In the genomic region with DNA sequence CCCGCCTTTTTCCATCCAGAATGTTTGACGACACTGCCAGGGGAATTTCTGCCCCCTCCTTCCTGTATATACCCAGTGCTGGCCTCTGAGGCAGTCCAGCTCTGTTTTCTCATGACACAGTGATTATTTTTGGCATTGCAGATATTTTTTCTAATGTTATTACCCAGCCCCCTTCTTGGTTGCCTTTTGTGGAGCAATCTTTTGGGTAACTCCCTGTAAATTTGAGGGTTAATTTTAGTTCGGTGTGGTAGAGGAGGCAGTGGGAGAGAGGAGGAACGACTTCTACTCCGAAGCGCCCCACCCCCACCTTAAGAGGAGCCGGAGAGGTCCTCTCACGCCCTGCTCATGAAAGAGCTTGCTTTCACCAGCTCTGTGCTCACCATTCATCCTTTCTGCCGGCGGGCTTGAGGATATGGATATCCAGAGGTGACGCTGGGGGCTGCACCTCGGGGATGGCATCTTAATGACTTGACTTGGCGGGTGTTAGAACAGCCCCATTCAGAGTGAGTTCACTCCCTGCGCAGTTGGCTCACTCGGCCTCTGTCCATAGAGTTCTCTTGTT, we compare ENCODE assay signal across 9 cellular contexts. TPM values are rescaled to one million over a fixed set of nuclear protein-coding genes. Genes with fewer than 3 reads are reported as not detected.
DNase-seq lines count a peak whose midpoint lies in the region; ATAC-seq and TF ChIP-seq lines count a peak whose summit lies in the region.
"Had no signal": no experiment of that assay in that cellular context is flagged by ENCODE, and none has a peak within 500 bp of the region (broad histone marks: within the 10 kb centered on the region; RNA-seq: fewer than 3 reads in every experiment).

No MANE protein-coding gene starts in this region.

- peaks cover 14% of the 10 kb centered on the region for H3K4me1 Mint-ChIP-seq in activated CD8-positive, alpha-beta memory T cell treated with anti-CD3 and anti-CD28 coated beads, Interleukin-2, amount 10 ng/mL, durations not matched to agents 7 days and 5 days

- intact Hi-C loops in Right ventricle myocardium inferior (cut with DNase I), result loop anchor here (5.0 kb wide), 1 partner anchor 38 kb away; a partner anchor contains a TSS
- intact Hi-C loops in cardiac septum (cut with DNase I), result loop anchor here (2.0 to 10.0 kb wide), 2 partner anchors 21 to 509 kb away; no protein-coding TSS in a partner anchor
- intact Hi-C loops in esophagus squamous epithelium (cut with DNase I), result no loop called here

- DNase-seq in Right ventricle myocardium inferior (ENCODE audit: missing footprints), result no peak
- no peak for DNase-seq in cardiac septum (ENCODE audit: low spot score)
- no peak for DNase-seq in esophagus squamous epithelium (lab: John Stamatoyannopoulos, UW)
- no peak for DNase-seq in NCI-H187 treated with DMSO at 0.1 percent for 48 hours (lab: John Stamatoyannopoulos, UW)
- no peak for DNase-seq in activated CD8-positive, alpha-beta memory T cell treated with anti-CD3 and anti-CD28 coated beads, Interleukin-2, amount 10 ng/mL, durations not matched to agents 7 days and 5 days
- no peak for DNase-seq in GOT3 (lab: John Stamatoyannopoulos, UW)
- DNase-seq in HPDE6-E6E7 (ENCODE audit: extremely low spot score), result no peak

- H3K9ac ChIP-seq in muscle layer of colon (ENCODE audit: low read length), result peak overlapping the region; percentile 17

- no peaks in the 10 kb centered on the region for H3K36me3 Mint-ChIP-seq in activated CD8-positive, alpha-beta memory T cell treated with anti-CD3 and anti-CD28 coated beads, Interleukin-2, amount 10 ng/mL, durations not matched to agents 7 days and 5 days

- CTCF ChIA-PET in activated CD8-positive, alpha-beta memory T cell treated with anti-CD3 and anti-CD28 coated beads, Interleukin-2, amount 10 ng/mL, durations not matched to agents 7 days and 5 days (lab: Charles Lee), result interaction anchor here (1.4 kb wide), 1 partner anchor 15 kb away, joined by 4 read pairs; no protein-coding TSS in a partner anchor

- no peaks in the 10 kb centered on the region for H3K9me3 Mint-ChIP-seq in activated CD8-positive, alpha-beta memory T cell treated with anti-CD3 and anti-CD28 coated beads, Interleukin-2, amount 10 ng/mL, durations not matched to agents 7 days and 5 days (ENCODE audit: low read depth)

- H3K27ac ChIP-seq in esophagus squamous epithelium (peak overlapping the region; percentile 51 to 85 (median 81)), muscle layer of colon (ENCODE audit: low read depth, low read length) (peak overlapping the region; percentile 60)
- H3K27ac ChIP-seq: HL-60 had no signal

- H3K27me3 Mint-ChIP-seq in activated CD8-positive, alpha-beta memory T cell treated with anti-CD3 and anti-CD28 coated beads, Interleukin-2, amount 10 ng/mL, durations not matched to agents 7 days and 5 days, result peaks cover 12% of the 10 kb centered on the region

- no peak overlapping the region for H3K27ac Mint-ChIP-seq in activated CD8-positive, alpha-beta memory T cell treated with anti-CD3 and anti-CD28 coated beads, Interleukin-2, amount 10 ng/mL, durations not matched to agents 7 days and 5 days

- peak; percentile 21 for ATAC-seq in Right ventricle myocardium inferior
- ATAC-seq in activated CD8-positive, alpha-beta memory T cell treated with anti-CD3 and anti-CD28 coated beads, Interleukin-2, amount 10 ng/mL, durations not matched to agents 7 days and 5 days, result no peak

- H3K36me3 ChIP-seq in esophagus squamous epithelium, result no peaks in the 10 kb centered on the region
- H3K36me3 ChIP-seq in muscle layer of colon (ENCODE audit: insufficient read depth, low read length), result no peaks in the 10 kb centered on the region

- no peaks in the 10 kb centered on the region for H3K9me3 ChIP-seq in esophagus squamous epithelium
- H3K9me3 ChIP-seq in muscle layer of colon (ENCODE audit: low read length), result no peaks in the 10 kb centered on the region

- no peak overlapping the region for H3K4me3 Mint-ChIP-seq in activated CD8-positive, alpha-beta memory T cell treated with anti-CD3 and anti-CD28 coated beads, Interleukin-2, amount 10 ng/mL, durations not matched to agents 7 days and 5 days

- no peak for TF ChIP-seq CTCF in esophagus squamous epithelium (IDR thresholded peaks at IDR 0.05)

- H3K4me3 ChIP-seq in esophagus squamous epithelium (peak overlapping the region in 2 of 4 donors; percentile 25 to 48), muscle layer of colon (ENCODE audit: low read depth in 1 of 2, low read length in 2 of 2) (peak overlapping the region; percentile 33 to 44)

- H3K4me1 ChIP-seq in esophagus squamous epithelium, result peaks cover 30 to 100% (median 81%) of the 10 kb centered on the region in 3 donors
- H3K4me1 ChIP-seq in muscle layer of colon (ENCODE audit: insufficient read depth, low read length), result peaks cover 57% of the 10 kb centered on the region

- 45 to 46% methylated on average over 8 to 12 of the region's 15 CpGs for WGBS in esophagus squamous epithelium, 2 donors

- no peaks in the 10 kb centered on the region for H3K27me3 ChIP-seq in esophagus squamous epithelium
- no peaks in the 10 kb centered on the region for H3K27me3 ChIP-seq in muscle layer of colon (ENCODE audit: control insufficient read depth in 1 of 2, insufficient read depth in 2 of 2, low read length in 2 of 2)

- no peak for TF ChIP-seq POLR2A in esophagus squamous epithelium (IDR thresholded peaks at IDR 0.05)

RNA-seq across cellular contexts. Expression of a gene that starts 38.3 kb away (rescaled TPM):
- 205 TPM for total RNA-seq in Right ventricle myocardium inferior
- total RNA-seq in cardiac septum, result 139 TPM
- 100 to 1,000 TPM in 2 of 4 donors, 10 to 100 TPM in 2; 86.7 to 151 (median 105) TPM for total RNA-seq in esophagus squamous epithelium
- 10 to 100 TPM; 15.6 to 42.5 TPM for total RNA-seq in activated CD8-positive, alpha-beta memory T cell treated with anti-CD3 and anti-CD28 coated beads, Interleukin-2, amount 10 ng/mL, durations not matched to agents 7 days and 5 days
